Comparison of ENCODE assay signal across 1 cellular context in genomic region chr15:42498212-42499038, GRCh38.
TF ChIP-seq lines count a peak whose summit lies in the region.

No MANE protein-coding gene starts in this region.

TF ChIP-seq in HEK293, 187 proteins besides CTCF, POLR2A, EP300 and RAD21 (continued from another document):
- no peak for TF ChIP-seq ZNF148 (tag by site-specific recombination; IDR thresholded peaks at IDR 0.05; ENCODE audit: borderline replicate concordance)
